Comparison of ENCODE assay signal across 1 cellular context in the genomic region with DNA sequence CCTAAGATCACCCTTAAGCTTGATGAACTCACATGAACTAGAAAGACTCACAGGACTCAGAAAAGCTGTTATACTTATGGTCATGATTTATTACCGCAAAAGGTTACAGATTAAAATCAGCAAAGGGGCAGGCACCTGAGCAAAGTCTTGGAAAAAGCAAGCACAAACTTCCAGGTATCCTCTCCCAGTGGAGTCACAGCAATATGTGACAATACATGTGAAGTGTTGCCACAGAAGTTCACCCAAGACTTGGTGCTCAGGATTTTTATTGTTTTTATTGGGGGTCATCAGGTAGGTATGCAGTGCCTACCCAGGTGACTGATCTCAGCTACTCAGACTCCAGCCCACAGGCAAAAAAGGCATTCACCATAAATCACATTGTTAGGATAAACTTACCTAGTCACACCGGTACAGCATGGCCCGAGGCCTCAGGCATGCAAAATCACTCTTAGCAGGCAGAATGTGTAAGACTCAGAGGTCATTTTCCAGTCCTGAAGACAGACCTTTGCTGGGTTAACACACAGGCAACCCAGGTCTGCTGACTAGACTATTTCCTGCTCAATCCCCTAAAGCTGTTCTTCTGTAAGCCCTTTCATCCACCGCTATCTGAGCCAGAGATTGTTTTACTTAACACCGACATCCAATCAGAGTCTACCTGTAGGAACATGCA.
TF ChIP-seq lines count a peak whose summit lies in the region.

No MANE protein-coding gene starts in this region.

TF ChIP-seq in GM23338, 12 proteins besides CTCF, POLR2A, EP300 and RAD21:
- TF ChIP-seq, protein P1, sequence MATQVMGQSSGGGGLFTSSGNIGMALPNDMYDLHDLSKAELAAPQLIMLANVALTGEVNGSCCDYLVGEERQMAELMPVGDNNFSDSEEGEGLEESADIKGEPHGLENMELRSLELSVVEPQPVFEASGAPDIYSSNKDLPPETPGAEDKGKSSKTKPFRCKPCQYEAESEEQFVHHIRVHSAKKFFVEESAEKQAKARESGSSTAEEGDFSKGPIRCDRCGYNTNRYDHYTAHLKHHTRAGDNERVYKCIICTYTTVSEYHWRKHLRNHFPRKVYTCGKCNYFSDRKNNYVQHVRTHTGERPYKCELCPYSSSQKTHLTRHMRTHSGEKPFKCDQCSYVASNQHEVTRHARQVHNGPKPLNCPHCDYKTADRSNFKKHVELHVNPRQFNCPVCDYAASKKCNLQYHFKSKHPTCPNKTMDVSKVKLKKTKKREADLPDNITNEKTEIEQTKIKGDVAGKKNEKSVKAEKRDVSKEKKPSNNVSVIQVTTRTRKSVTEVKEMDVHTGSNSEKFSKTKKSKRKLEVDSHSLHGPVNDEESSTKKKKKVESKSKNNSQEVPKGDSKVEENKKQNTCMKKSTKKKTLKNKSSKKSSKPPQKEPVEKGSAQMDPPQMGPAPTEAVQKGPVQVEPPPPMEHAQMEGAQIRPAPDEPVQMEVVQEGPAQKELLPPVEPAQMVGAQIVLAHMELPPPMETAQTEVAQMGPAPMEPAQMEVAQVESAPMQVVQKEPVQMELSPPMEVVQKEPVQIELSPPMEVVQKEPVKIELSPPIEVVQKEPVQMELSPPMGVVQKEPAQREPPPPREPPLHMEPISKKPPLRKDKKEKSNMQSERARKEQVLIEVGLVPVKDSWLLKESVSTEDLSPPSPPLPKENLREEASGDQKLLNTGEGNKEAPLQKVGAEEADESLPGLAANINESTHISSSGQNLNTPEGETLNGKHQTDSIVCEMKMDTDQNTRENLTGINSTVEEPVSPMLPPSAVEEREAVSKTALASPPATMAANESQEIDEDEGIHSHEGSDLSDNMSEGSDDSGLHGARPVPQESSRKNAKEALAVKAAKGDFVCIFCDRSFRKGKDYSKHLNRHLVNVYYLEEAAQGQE (IDR thresholded peaks at IDR 0.05; ENCODE audit: unreplicated experiment), result no peak
- TF ChIP-seq POLR2AphosphoS5 (IDR thresholded peaks at IDR 0.05; ENCODE audit: low read depth), result no peak
- no peak for TF ChIP-seq NANOG (IDR thresholded peaks at IDR 0.05; ENCODE audit: borderline replicate concordance)
- no peak for TF ChIP-seq ZNF114 (CRISPR knock-in tag; IDR thresholded peaks at IDR 0.05)
